Comparison of ENCODE assay signal across 21 cellular contexts in genomic region chr7:96952974-96953391, GRCh38. TPM values are rescaled to one million over a fixed set of nuclear protein-coding genes. Genes with fewer than 3 reads are reported as not detected.
DNase-seq lines count a peak whose midpoint lies in the region; ATAC-seq, FAIRE-seq and TF ChIP-seq lines count a peak whose summit lies in the region.
"Had no signal": no experiment of that assay in that cellular context is flagged by ENCODE, and none has a peak within 500 bp of the region (broad histone marks: within the 10 kb centered on the region; RNA-seq: fewer than 3 reads in every experiment).

No MANE protein-coding gene starts in this region.

- H3K9me3 Mint-ChIP-seq in Caco-2 (ENCODE audit: unreplicated experiment) = no peaks in the 10 kb centered on the region
- H3K9me3 Mint-ChIP-seq: activated CD4-positive, alpha-beta T cell treated with anti-CD3 and anti-CD28 coated beads, Interleukin-2, amount 10 ng/mL, durations not matched to agents 7 days and 5 days; H9; stimulated activated memory B cell treated with anti-CD40 and anti-IgM and Interleukin-4, amounts not matched to agents 10 μg/mL and 1 μg/mL and 100 μg/mL, for 72 hours; T-helper 2 cell treated with Interferon-gamma antibody and Interleukin-4, amounts not matched to agents 5 μg/mL and 100 μg/mL, for 36 hours had no signal

- intact Hi-C loops in Right ventricle myocardium inferior (cut with DNase I) (no loop called here), heart right ventricle (cut with DNase I) (no loop called here), Caco-2 (cut with micrococcal nuclease; ENCODE audit: unreplicated experiment) (no loop called here)

- WGBS in heart right ventricle, 2 donors = 46 to 55% methylated on average over 3 of the region's 3 CpGs

- H3K4me3 ChIP-seq in heart right ventricle (no peak overlapping the region), RWPE2 (ENCODE audit: severe bottlenecking) (no peak overlapping the region), Caco-2 (ENCODE audit: low read depth, low read length) (no peak overlapping the region)
- H3K4me3 ChIP-seq: A549 had no signal

- DNase-seq in Right ventricle myocardium inferior (ENCODE audit: missing footprints) (peak; percentile 46), heart right ventricle (no peak), RWPE2 (ENCODE audit: low spot score) (no peak), fibroblast of peridontal ligament (ENCODE audit: extremely low read depth) (peak; percentile 84), urothelium cell line (ENCODE audit: low spot score) (peak; percentile 45), Caco-2 (no peak), NCI-H82 treated with DMSO at 0.1 percent for 48 hours (lab: John Stamatoyannopoulos, UW; ENCODE audit: unreplicated experiment) (no peak)
- DNase-seq: activated CD4-positive, alpha-beta T cell treated with anti-CD3 and anti-CD28 coated beads, Interleukin-2, amount 10 ng/mL, durations not matched to agents 7 days and 5 days; activated T-cell treated with anti-CD3 and anti-CD28 coated beads, Interleukin-2, amount 50 U/mL, for 72 hours; H9; mesenchymal stem cell; NCI-H2029; RPMI8226 had no signal

- H3K4me1 ChIP-seq in heart right ventricle (no peaks in the 10 kb centered on the region), RWPE2 (ENCODE audit: insufficient read depth, poor library complexity, severe bottlenecking) (no peaks in the 10 kb centered on the region), Caco-2 (no peaks in the 10 kb centered on the region)
- H3K4me1 ChIP-seq: A549 had no signal

- H3K27ac ChIP-seq in heart right ventricle (no peak overlapping the region), RWPE2 (ENCODE audit: poor library complexity, severe bottlenecking) (no peak overlapping the region)
- H3K27ac ChIP-seq: A549, HL-60 had no signal

- ATAC-seq in Right ventricle myocardium inferior = no peak
- no peak for ATAC-seq in heart right ventricle
- ATAC-seq in RWPE2 (ENCODE audit: low read depth) = peak; percentile 78
- no peak for ATAC-seq in GM18861 (IDR thresholded peaks at IDR 0.05; ENCODE audit: unreplicated experiment)
- ATAC-seq: A549; stimulated activated memory B cell treated with anti-CD40 and anti-IgM and Interleukin-4, amounts not matched to agents 10 μg/mL and 1 μg/mL and 100 μg/mL, for 72 hours had no signal

- H3K27me3 Mint-ChIP-seq in Caco-2 (ENCODE audit: insufficient read depth, unreplicated experiment) = peaks cover 4% of the 10 kb centered on the region
- H3K27me3 Mint-ChIP-seq: dendritic cell treated with granulocyte-macrophage colony-stimulating factor and Interleukin-4, amounts not matched to agents 40 ng/mL and 50 ng/mL, for 4 days had no signal

- BruUV-seq in Caco-2 (replicated peaks; lab: Mats Ljungman, UMichigan) = no TSS peak

- no peak overlapping the region for H3K4me3 Mint-ChIP-seq in Caco-2 (ENCODE audit: unreplicated experiment)
- H3K4me3 Mint-ChIP-seq: activated CD4-positive, alpha-beta T cell treated with anti-CD3 and anti-CD28 coated beads, Interleukin-2, amount 10 ng/mL, durations not matched to agents 7 days and 5 days; activated T-cell treated with anti-CD3 and anti-CD28 coated beads, Interleukin-2, amount 50 U/mL, for 72 hours; dendritic cell treated with granulocyte-macrophage colony-stimulating factor and Interleukin-4, amounts not matched to agents 40 ng/mL and 50 ng/mL, for 4 days; H9; stimulated activated memory B cell treated with anti-CD40 and anti-IgM and Interleukin-4, amounts not matched to agents 10 μg/mL and 1 μg/mL and 100 μg/mL, for 72 hours; T-helper 2 cell treated with Interferon-gamma antibody and Interleukin-4, amounts not matched to agents 5 μg/mL and 100 μg/mL, for 36 hours had no signal

- peaks cover 0 to 16% (median 0%) of the 10 kb centered on the region in 7 donors for H3K27me3 ChIP-seq in heart right ventricle
- peaks cover 11% of the 10 kb centered on the region for H3K27me3 ChIP-seq in RWPE2 (ENCODE audit: insufficient read depth, poor library complexity, severe bottlenecking)
- H3K27me3 ChIP-seq in Caco-2 (replicated peaks; ENCODE audit: control insufficient read depth, insufficient read depth, low read length) = no peaks in the 10 kb centered on the region; the same call in 1 of the 2 replicates

- no peaks in the 10 kb centered on the region for H3K36me3 ChIP-seq in heart right ventricle
- H3K36me3 ChIP-seq in RWPE2 (ENCODE audit: low read depth) = no peaks in the 10 kb centered on the region
- H3K36me3 ChIP-seq in Caco-2 (ENCODE audit: control insufficient read depth, insufficient read depth, low read length) = no peaks in the 10 kb centered on the region

- POLR2A ChIA-PET in Caco-2 (lab: Charles Lee) = no interaction called here

- CTCF ChIA-PET in Caco-2 (lab: Charles Lee) = no interaction called here

- H3K4me1 Mint-ChIP-seq in Caco-2 (ENCODE audit: low read depth, unreplicated experiment) = no peaks in the 10 kb centered on the region
- H3K4me1 Mint-ChIP-seq: activated CD4-positive, alpha-beta T cell treated with anti-CD3 and anti-CD28 coated beads, Interleukin-2, amount 10 ng/mL, durations not matched to agents 7 days and 5 days; H9; stimulated activated memory B cell treated with anti-CD40 and anti-IgM and Interleukin-4, amounts not matched to agents 10 μg/mL and 1 μg/mL and 100 μg/mL, for 72 hours had no signal

- no peak overlapping the region for H3K27ac Mint-ChIP-seq in Caco-2 (ENCODE audit: unreplicated experiment)
- H3K27ac Mint-ChIP-seq: activated CD4-positive, alpha-beta T cell treated with anti-CD3 and anti-CD28 coated beads, Interleukin-2, amount 10 ng/mL, durations not matched to agents 7 days and 5 days; activated T-cell treated with anti-CD3 and anti-CD28 coated beads, Interleukin-2, amount 50 U/mL, for 72 hours; dendritic cell treated with granulocyte-macrophage colony-stimulating factor and Interleukin-4, amounts not matched to agents 40 ng/mL and 50 ng/mL, for 4 days; H9; stimulated activated memory B cell treated with anti-CD40 and anti-IgM and Interleukin-4, amounts not matched to agents 10 μg/mL and 1 μg/mL and 100 μg/mL, for 72 hours; T-helper 2 cell treated with Interferon-gamma antibody and Interleukin-4, amounts not matched to agents 5 μg/mL and 100 μg/mL, for 36 hours had no signal

- H3K9me3 ChIP-seq in heart right ventricle (no peaks in the 10 kb centered on the region), RWPE2 (ENCODE audit: severe bottlenecking) (no peaks in the 10 kb centered on the region), Caco-2 (no peaks in the 10 kb centered on the region)
- H3K9me3 ChIP-seq: A549 had no signal

- TF ChIP-seq CTCF in heart right ventricle (IDR thresholded peaks at IDR 0.05) (no peak), RWPE2 (IDR thresholded peaks at IDR 0.05; ENCODE audit: poor library complexity, severe bottlenecking) (no peak), Caco-2 (IDR thresholded peaks at IDR 0.05; ENCODE audit: insufficient read depth in 1 of 2, low read depth in 1 of 2, low read length in 1 of 2, severe bottlenecking in 1 of 2, unreplicated experiment in 1 of 2) (no peak)

- H3K36me3 Mint-ChIP-seq in Caco-2 (ENCODE audit: insufficient read depth, unreplicated experiment) = no peaks in the 10 kb centered on the region
- H3K36me3 Mint-ChIP-seq: stimulated activated memory B cell treated with anti-CD40 and anti-IgM and Interleukin-4, amounts not matched to agents 10 μg/mL and 1 μg/mL and 100 μg/mL, for 72 hours had no signal

- peak; percentile 75 for FAIRE-seq in urothelium cell line (lab: Jason Lieb, UNC)
- FAIRE-seq: A549 had no signal

RNA-seq across cellular contexts. Expression of gene DLX6, which starts 52.4 kb away (rescaled TPM):
- not detected for total RNA-seq in Right ventricle myocardium inferior
- not detected for total RNA-seq in heart right ventricle
- not detected for polyA plus RNA-seq in heart right ventricle
- 3.5 and 3.9 TPM in 2 replicates for total RNA-seq in Caco-2 (2022)
- total RNA-seq: activated CD4-positive, alpha-beta T cell treated with anti-CD3 and anti-CD28 coated beads, Interleukin-2, amount 10 ng/mL, durations not matched to agents 7 days and 5 days; activated T-cell treated with anti-CD3 and anti-CD28 coated beads, Interleukin-2, amount 50 U/mL, for 72 hours; ureter had no signal
- polyA plus RNA-seq: A549, adipose tissue had no signal

Comparison
In these comparisons a context has a peak if more than half of its experiments do, and no peak if none do; other contexts are left out.
1. DNase-seq: peak in Right ventricle myocardium inferior (single experiment), fibroblast of peridontal ligament (single experiment) and urothelium cell line (single experiment); none in heart right ventricle (0 of 2), RWPE2 (single experiment), Caco-2 (0 of 2) and NCI-H82 treated with DMSO at 0.1 percent for 48 hours (single experiment).